Comparison of ENCODE assay signal across 10 cellular contexts in genomic region chr10:127117125-127117524, GRCh38.
DNase-seq lines count a peak whose midpoint lies in the region; ATAC-seq and TF ChIP-seq lines count a peak whose summit lies in the region.
"Had no signal": no experiment of that assay in that cellular context is flagged by ENCODE, and none has a peak within 500 bp of the region (broad histone marks: within the 10 kb centered on the region; RNA-seq: fewer than 3 reads in every experiment).

No MANE protein-coding gene starts in this region.

- H3K9me1 ChIP-seq in IMR-90 (ENCODE audit: insufficient read depth, low read length) = peaks cover 7% of the 10 kb centered on the region; the same call in 1 of the 2 replicates

- no peak overlapping the region for H3K4ac ChIP-seq in IMR-90 (ENCODE audit: low read depth, low read length)

- DNase-seq in AG08396 (ENCODE audit: low spot score) (peak; percentile 66), IMR-90 (peak; percentile 64), astrocyte of the spinal cord (ENCODE audit: low read depth, low spot score) (peak; percentile 69), lower lobe of right lung (no peak), G401 (ENCODE audit: low spot score) (no peak), NCI-H82 (lab: John Stamatoyannopoulos, UW) (no peak), T-helper 1 cell (no peak)

- no peak overlapping the region for H2BK120ac ChIP-seq in IMR-90 (ENCODE audit: low read depth, low read length)

- H2BK5ac ChIP-seq in IMR-90 (ENCODE audit: low read depth, low read length, poor library complexity, severe bottlenecking) = no peak overlapping the region

- in situ Hi-C loops in IMR-90 (cut with MboI; ENCODE audit: low sequenced_read_pairs) = no loop called here
- in situ Hi-C loops in astrocyte of the spinal cord (cut with HindIII; ENCODE audit: low sequenced_read_pairs) = no loop called here
- in situ Hi-C loops in G401 (cut with HindIII; ENCODE audit: low sequenced_read_pairs) = no loop called here

- TF ChIP-seq POLR2A in IMR-90 (IDR thresholded peaks at IDR 0.05; ENCODE audit: low read depth, low read length) = no peak

- no peak overlapping the region for H4K5ac ChIP-seq in IMR-90 (ENCODE audit: low read depth, low read length)

- ATAC-seq in IMR-90 (ENCODE audit: low read depth) (peak; percentile 80), lower lobe of right lung (no peak)

- H3K23ac ChIP-seq in IMR-90 (ENCODE audit: low read depth, low read length) = no peak overlapping the region

- no TSS peak for BruUV-seq in IMR-90 (replicated peaks; lab: Mats Ljungman, UMichigan)

- H4K8ac ChIP-seq in IMR-90 (ENCODE audit: low read depth in 2 of 2, low read length in 2 of 2) = no peak overlapping the region

- H3K27ac ChIP-seq in IMR-90 (ENCODE audit: insufficient read depth, low read length) (no peak overlapping the region), liver (ENCODE audit: low read depth in 1 of 2, low read length in 2 of 2) (no peak overlapping the region), lower lobe of right lung (no peak overlapping the region)
- H3K27ac ChIP-seq: uterus had no signal

- CTCF ChIA-PET in IMR-90 (lab: Yijun Ruan, JAX) = interaction anchor here (0.5 kb wide), 1 partner anchor 461 kb away, joined by 3 read pairs; no protein-coding TSS in a partner anchor

- TF ChIP-seq RAD21 in IMR-90 (IDR thresholded peaks at IDR 0.05; ENCODE audit: low read length) = peak; percentile 28; the same call in 1 of the 2 replicates
- no peak for TF ChIP-seq RAD21 in liver (IDR thresholded peaks at IDR 0.05)

- intact Hi-C loops in IMR-90 (cut with micrococcal nuclease) = loop anchor here (10.0 kb wide), 1 partner anchor 458 kb away; no protein-coding TSS in a partner anchor
- intact Hi-C loops in lower lobe of right lung (cut with DNase I) = no loop called here

- H2AFZ ChIP-seq in IMR-90 (replicated peaks; ENCODE audit: low read length, poor library complexity) = no peak overlapping the region

- no peak overlapping the region for H2AK9ac ChIP-seq in IMR-90 (replicated peaks; ENCODE audit: low read depth, low read length, poor library complexity)

- H3K4me3 ChIP-seq in IMR-90 (ENCODE audit: insufficient read depth, low read depth, low read length) (no peak overlapping the region), astrocyte of the spinal cord (ENCODE audit: low read depth, low read length) (no peak overlapping the region), liver (ENCODE audit: low read depth in 1 of 3, low read length in 3 of 3) (no peak overlapping the region), lower lobe of right lung (no peak overlapping the region)
- H3K4me3 ChIP-seq: lung, uterus had no signal

- H3K4me2 ChIP-seq in IMR-90 (ENCODE audit: low read depth, low read length) = no peak overlapping the region

- H3K27me3 ChIP-seq in IMR-90 (ENCODE audit: control insufficient read depth, insufficient read depth, low read length) (no peaks in the 10 kb centered on the region), liver (ENCODE audit: control insufficient read depth in 4 of 4, insufficient read depth in 4 of 4, low read length in 3 of 4) (no peaks in the 10 kb centered on the region), lower lobe of right lung (ENCODE audit: low read depth) (no peaks in the 10 kb centered on the region)
- H3K27me3 ChIP-seq: uterus had no signal

- H2BK15ac ChIP-seq in IMR-90 (ENCODE audit: low read depth, low read length) = no peak overlapping the region

- H3K4me1 ChIP-seq in IMR-90 (ENCODE audit: control insufficient read depth, insufficient read depth, low read length) (no peaks in the 10 kb centered on the region), liver (ENCODE audit: control insufficient read depth in 4 of 4, insufficient read depth in 4 of 4, low read length in 3 of 4) (no peaks in the 10 kb centered on the region), lower lobe of right lung (no peaks in the 10 kb centered on the region)
- H3K4me1 ChIP-seq: uterus had no signal

- no peak overlapping the region for H2AK5ac ChIP-seq in IMR-90 (ENCODE audit: low read depth, low read length)

- TF ChIP-seq CTCF in IMR-90 (conservative IDR thresholded peaks at IDR 0.05; ENCODE audit: low read depth, low read length) (no peak), astrocyte of the spinal cord (IDR thresholded peaks at IDR 0.05; ENCODE audit: low read depth, low read length) (no peak), liver (IDR thresholded peaks at IDR 0.05; ENCODE audit: low read depth, low read length, missing input control) (no peak), lower lobe of right lung (IDR thresholded peaks at IDR 0.05) (no peak)

- H3K9ac ChIP-seq in IMR-90 (ENCODE audit: low read depth, low read length) (no peak overlapping the region), liver (ENCODE audit: low read depth in 1 of 2, low read length in 2 of 2) (no peak overlapping the region)

- peaks cover 18 to 25% of the 10 kb centered on the region in 2 experiments for H3K79me1 ChIP-seq in IMR-90 (ENCODE audit: low read depth in 1 of 2, low read length in 2 of 2)

- no peak overlapping the region for H4K91ac ChIP-seq in IMR-90 (ENCODE audit: insufficient read depth, low read depth, low read length)

- no peaks in the 10 kb centered on the region for H3K9me3 ChIP-seq in IMR-90 (ENCODE audit: control insufficient read depth, insufficient read depth, low read length)
- H3K9me3 ChIP-seq in liver (ENCODE audit: control insufficient read depth in 4 of 4, low read length in 3 of 4) = no peaks in the 10 kb centered on the region
- H3K9me3 ChIP-seq in lower lobe of right lung = no peaks in the 10 kb centered on the region
- H3K9me3 ChIP-seq: uterus had no signal

- no peak overlapping the region for H2BK20ac ChIP-seq in IMR-90 (ENCODE audit: low read depth, low read length)

- dilution Hi-C loops in IMR-90 (cut with HindIII; ENCODE audit: low sequenced_read_pairs, unreplicated experiment) = no loop called here

- peaks cover 19% of the 10 kb centered on the region for H3K36me3 ChIP-seq in IMR-90 (ENCODE audit: control insufficient read depth, insufficient read depth, low read length)
- H3K36me3 ChIP-seq in liver (ENCODE audit: control insufficient read depth in 4 of 4, insufficient read depth in 3 of 4, low read depth in 1 of 4, low read length in 3 of 4) = peaks cover 0 to 7% (median 3%) of the 10 kb centered on the region in 4 donors
- peaks cover 21% of the 10 kb centered on the region for H3K36me3 ChIP-seq in lower lobe of right lung
- H3K36me3 ChIP-seq: uterus had no signal

- WGBS in IMR-90 (ENCODE audit: extremely low coverage in 2 of 2, insufficient read length in 1 of 2), 2 experiments = no CpG with 5 or more reads among the region's 4 CpGs
- whole genome bisulfite sequencing in liver = 49% methylated on average over 4 of the region's 4 CpGs

- H3K14ac ChIP-seq in IMR-90 (replicated peaks; ENCODE audit: low read depth, low read length) = no peak overlapping the region

- H3K56ac ChIP-seq in IMR-90 (ENCODE audit: extremely low read depth, insufficient read depth, low read length) = no peak overlapping the region

- H4K20me1 ChIP-seq in IMR-90 (ENCODE audit: insufficient read depth, low read length) = peaks cover 42% of the 10 kb centered on the region; the same call in 1 of the 2 replicates

- POLR2A ChIA-PET in IMR-90 (lab: Charles Lee; ENCODE audit: unreplicated experiment) = no interaction called here

- no peak overlapping the region for H3K18ac ChIP-seq in IMR-90 (ENCODE audit: low read depth, low read length)

TF ChIP-seq in IMR-90, 13 proteins besides CTCF, POLR2A, EP300 and RAD21:
- TF ChIP-seq RCOR1 (IDR thresholded peaks at IDR 0.05; ENCODE audit: insufficient replicate concordance, low read length) (no peak), SMC3 (IDR thresholded peaks at IDR 0.05; ENCODE audit: low read depth, low read length) (peak; percentile 26; the same call in 1 of the 2 replicates), NFE2L2 (IDR thresholded peaks at IDR 0.05; ENCODE audit: low read depth, low read length) (no peak), MAFK (IDR thresholded peaks at IDR 0.05; ENCODE audit: low read depth, low read length) (no peak), BHLHE40 (IDR thresholded peaks at IDR 0.05; ENCODE audit: low read depth, low read length) (no peak), CEBPB (IDR thresholded peaks at IDR 0.05; ENCODE audit: low read depth, low read length) (no peak), FOS (IDR thresholded peaks at IDR 0.05; ENCODE audit: low read depth, low read length) (no peak)

TF ChIP-seq in liver, 16 proteins besides CTCF, POLR2A, EP300 and RAD21:
- TF ChIP-seq TAF1 (conservative IDR thresholded peaks at IDR 0.05) = no peak
- TF ChIP-seq YY1 (IDR thresholded peaks at IDR 0.05) = no peak
- peak; percentile 100 for TF ChIP-seq REST (IDR thresholded peaks at IDR 0.05)

Comparison
In these comparisons a context has a peak if more than half of its experiments do, and no peak if none do; other contexts are left out.
1. DNase-seq: peak in AG08396 (single experiment), IMR-90 (single experiment) and astrocyte of the spinal cord (single experiment); none in lower lobe of right lung (single experiment), G401 (single experiment), NCI-H82 (single experiment) and T-helper 1 cell (0 of 5).